Comparison of ENCODE assay signal across 10 cellular contexts in the genomic region with DNA sequence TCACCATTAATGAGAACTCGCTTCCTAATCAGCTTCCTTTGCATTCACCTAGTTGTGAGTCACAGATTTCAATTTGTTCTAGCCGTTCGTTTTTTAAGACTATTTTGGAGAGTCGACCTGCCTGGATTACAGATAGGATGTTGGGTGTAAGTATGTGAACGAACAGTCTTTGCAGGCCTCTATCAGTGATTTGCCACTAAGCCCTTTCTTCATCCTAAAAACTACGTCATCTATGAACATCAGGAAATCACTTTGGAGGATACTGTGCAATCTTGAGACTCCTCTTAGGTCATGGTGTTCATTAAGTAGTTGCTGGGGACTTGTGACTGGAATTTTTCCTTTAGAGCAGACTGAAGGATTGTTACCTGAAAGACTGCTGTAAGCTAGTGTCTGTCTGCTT. TPM values are rescaled to one million over a fixed set of nuclear protein-coding genes. Genes with fewer than 3 reads are reported as not detected.
DNase-seq lines count a peak whose midpoint lies in the region; ATAC-seq and TF ChIP-seq lines count a peak whose summit lies in the region.
"Had no signal": no experiment of that assay in that cellular context is flagged by ENCODE, and none has a peak within 500 bp of the region (broad histone marks: within the 10 kb centered on the region; RNA-seq: fewer than 3 reads in every experiment).

No MANE protein-coding gene starts in this region.

- DNase-seq in NCI-H1105 treated with DMSO at 0.1 percent for 48 hours (lab: John Stamatoyannopoulos, UW) (peak; percentile 6), NCI-H1105 (lab: John Stamatoyannopoulos, UW) (no peak), LNCaP clone FGC (ENCODE audit: low read depth) (no peak), cardiac fibroblast (ENCODE audit: low read depth in 2 of 2) (peak; percentile 1 to 6), COR-L47 (lab: John Stamatoyannopoulos, UW) (no peak), Peyer's patch (no peak)
- DNase-seq: RPMI8226 had no signal

- no peak for TF ChIP-seq POLR2A in Peyer's patch (IDR thresholded peaks at IDR 0.05)

- no peak for ATAC-seq in HG02973 (IDR thresholded peaks at IDR 0.05; ENCODE audit: unreplicated experiment)

- H2AFZ ChIP-seq in neural cell (ENCODE audit: low read depth, low read length), result no peak overlapping the region

- H3K79me2 ChIP-seq in neural cell (replicated peaks; ENCODE audit: insufficient read depth, low read length), result no peaks in the 10 kb centered on the region

- H3F3A ChIP-seq in neural cell (ENCODE audit: insufficient read depth, low read length, poor library complexity, severe bottlenecking), result no peaks in the 10 kb centered on the region

- no peak for TF ChIP-seq CTCF in LNCaP clone FGC (IDR thresholded peaks at IDR 0.05; ENCODE audit: control insufficient read depth, extremely low read depth, insufficient read depth)
- TF ChIP-seq CTCF in cardiac fibroblast (IDR thresholded peaks at IDR 0.05; ENCODE audit: low read depth, low read length), result no peak
- TF ChIP-seq CTCF in neural cell (IDR thresholded peaks at IDR 0.05; ENCODE audit: poor library complexity, severe bottlenecking), result no peak
- no peak for TF ChIP-seq CTCF in Peyer's patch (IDR thresholded peaks at IDR 0.05)

- no peak for TF ChIP-seq EP300 in neural cell (conservative IDR thresholded peaks at IDR 0.05; ENCODE audit: poor library complexity, severe bottlenecking)

- no peaks in the 10 kb centered on the region for H4K20me1 ChIP-seq in neural cell (ENCODE audit: insufficient read depth)

- H3K9me3 ChIP-seq in neural cell (ENCODE audit: low read length), result no peaks in the 10 kb centered on the region
- H3K9me3 ChIP-seq in Peyer's patch, result no peaks in the 10 kb centered on the region

- no peak for TF ChIP-seq RAD21 in neural cell (conservative IDR thresholded peaks at IDR 0.05)

- H3K9me2 ChIP-seq in neural cell (ENCODE audit: insufficient read depth, low read length), result no peaks in the 10 kb centered on the region

- no peak overlapping the region for H3K9ac ChIP-seq in neural cell (ENCODE audit: low read length)

- no peaks in the 10 kb centered on the region for H3K4me1 ChIP-seq in Peyer's patch

- H3K36me3 ChIP-seq in neural cell (ENCODE audit: insufficient read depth, low read length), result no peaks in the 10 kb centered on the region
- H3K36me3 ChIP-seq in Peyer's patch, result no peaks in the 10 kb centered on the region

- peak overlapping the region; percentile 75 for H3K4me3 ChIP-seq in LNCaP clone FGC (ENCODE audit: low read depth, low read length)
- H3K4me3 ChIP-seq in cardiac fibroblast (replicated peaks in 1 of 2; ENCODE audit: low read depth in 2 of 2, low read length in 2 of 2), result no peak overlapping the region
- peak overlapping the region; percentile 74 for H3K4me3 ChIP-seq in neural cell (ENCODE audit: low read length)
- peak overlapping the region in 1 of 4 donors; percentile 76 for H3K4me3 ChIP-seq in Peyer's patch

- H3K4me2 ChIP-seq in neural cell (ENCODE audit: low read length), result no peak overlapping the region

- no peaks in the 10 kb centered on the region for H3K27me3 ChIP-seq in neural cell (ENCODE audit: insufficient read depth, low read depth, low read length)
- no peaks in the 10 kb centered on the region for H3K27me3 ChIP-seq in Peyer's patch

- no peak overlapping the region for H3K27ac ChIP-seq in neural cell (ENCODE audit: low read length)
- H3K27ac ChIP-seq in Peyer's patch, result no peak overlapping the region

TF ChIP-seq in neural cell, 6 proteins besides CTCF, POLR2A, EP300 and RAD21:
- TF ChIP-seq EZH2 (IDR thresholded peaks at IDR 0.05; ENCODE audit: borderline replicate concordance, insufficient read depth, low read length, poor library complexity, severe bottlenecking) (no peak), SMC3 (conservative IDR thresholded peaks at IDR 0.05; ENCODE audit: poor library complexity) (no peak), MXI1 (conservative IDR thresholded peaks at IDR 0.05; ENCODE audit: poor library complexity, severe bottlenecking) (no peak)
- TF ChIP-seq, protein P1, sequence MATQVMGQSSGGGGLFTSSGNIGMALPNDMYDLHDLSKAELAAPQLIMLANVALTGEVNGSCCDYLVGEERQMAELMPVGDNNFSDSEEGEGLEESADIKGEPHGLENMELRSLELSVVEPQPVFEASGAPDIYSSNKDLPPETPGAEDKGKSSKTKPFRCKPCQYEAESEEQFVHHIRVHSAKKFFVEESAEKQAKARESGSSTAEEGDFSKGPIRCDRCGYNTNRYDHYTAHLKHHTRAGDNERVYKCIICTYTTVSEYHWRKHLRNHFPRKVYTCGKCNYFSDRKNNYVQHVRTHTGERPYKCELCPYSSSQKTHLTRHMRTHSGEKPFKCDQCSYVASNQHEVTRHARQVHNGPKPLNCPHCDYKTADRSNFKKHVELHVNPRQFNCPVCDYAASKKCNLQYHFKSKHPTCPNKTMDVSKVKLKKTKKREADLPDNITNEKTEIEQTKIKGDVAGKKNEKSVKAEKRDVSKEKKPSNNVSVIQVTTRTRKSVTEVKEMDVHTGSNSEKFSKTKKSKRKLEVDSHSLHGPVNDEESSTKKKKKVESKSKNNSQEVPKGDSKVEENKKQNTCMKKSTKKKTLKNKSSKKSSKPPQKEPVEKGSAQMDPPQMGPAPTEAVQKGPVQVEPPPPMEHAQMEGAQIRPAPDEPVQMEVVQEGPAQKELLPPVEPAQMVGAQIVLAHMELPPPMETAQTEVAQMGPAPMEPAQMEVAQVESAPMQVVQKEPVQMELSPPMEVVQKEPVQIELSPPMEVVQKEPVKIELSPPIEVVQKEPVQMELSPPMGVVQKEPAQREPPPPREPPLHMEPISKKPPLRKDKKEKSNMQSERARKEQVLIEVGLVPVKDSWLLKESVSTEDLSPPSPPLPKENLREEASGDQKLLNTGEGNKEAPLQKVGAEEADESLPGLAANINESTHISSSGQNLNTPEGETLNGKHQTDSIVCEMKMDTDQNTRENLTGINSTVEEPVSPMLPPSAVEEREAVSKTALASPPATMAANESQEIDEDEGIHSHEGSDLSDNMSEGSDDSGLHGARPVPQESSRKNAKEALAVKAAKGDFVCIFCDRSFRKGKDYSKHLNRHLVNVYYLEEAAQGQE (IDR thresholded peaks at IDR 0.05; ENCODE audit: borderline replicate concordance), result no peak

RNA-seq across cellular contexts. Expression of a gene that starts 1.1 kb away (rescaled TPM):
- 5.8 and 6.0 TPM in 2 replicates for polyA plus RNA-seq in neural cell
- polyA minus RNA-seq in neural cell, result 27.8 and 29.7 TPM in 2 replicates
- 10 to 100 TPM in 2 of 4 donors, 1 to 10 TPM in 2; 5.3 to 51.2 (median 9.5) TPM for total RNA-seq in Peyer's patch

RNA-seq across cellular contexts. Expression of a gene that starts 47.7 kb away (rescaled TPM):
- 6.5 and 10.6 TPM in 2 replicates for polyA plus RNA-seq in neural cell
- 16.9 and 20.0 TPM in 2 replicates for polyA minus RNA-seq in neural cell
- total RNA-seq in Peyer's patch, result not detected
- total RNA-seq: A172 had no signal

Comparison
In these comparisons a context has a peak if more than half of its experiments do, and no peak if none do; other contexts are left out.
1. DNase-seq: peak in NCI-H1105 treated with DMSO at 0.1 percent for 48 hours (single experiment) and cardiac fibroblast (2 of 2); none in NCI-H1105 (single experiment), LNCaP clone FGC (single experiment), COR-L47 (single experiment) and Peyer's patch (0 of 3).
2. H3K4me3 ChIP-seq: peak in LNCaP clone FGC (single experiment) and neural cell (single experiment); none in cardiac fibroblast (0 of 2).